1 cellular context compared by ENCODE assay signal in genomic region chr7:76396039-76396732, GRCh38.
TF ChIP-seq lines count a peak whose summit lies in the region.

No MANE protein-coding gene starts in this region.

TF ChIP-seq in GM12878, 131 proteins besides CTCF, POLR2A, EP300 and RAD21:
- TF ChIP-seq ATF3 (IDR thresholded peaks at IDR 0.05; ENCODE audit: borderline replicate concordance, extremely low read depth, low read depth, low read length) (no peak), ZNF622 (IDR thresholded peaks at IDR 0.05) (no peak), PKNOX1 (IDR thresholded peaks at IDR 0.05) (peak; percentile 50), SREBF2 (IDR thresholded peaks at IDR 0.05; ENCODE audit: low read length) (no peak), POU2F2 (IDR thresholded peaks at IDR 0.05; ENCODE audit: borderline replicate concordance, low read depth, low read length) (0 out of 3 replicates have a peak, but pooled peaks have one; percentile 16)
TF ChIP-seq in GM12878: peak in this region for 2.
